ENCODE assay signal across 1 cellular context in genomic region chr9:16026886-16027285, GRCh38.
TF ChIP-seq lines count a peak whose summit lies in the region.

No MANE protein-coding gene starts in this region.

TF ChIP-seq in IMR-90, 13 proteins besides CTCF, POLR2A, EP300 and RAD21 (continued from another document):
- TF ChIP-seq RCOR1 (IDR thresholded peaks at IDR 0.05; ENCODE audit: insufficient replicate concordance, low read length) (no peak), SMC3 (IDR thresholded peaks at IDR 0.05; ENCODE audit: low read depth, low read length) (no peak), CHD1 (IDR thresholded peaks at IDR 0.05; ENCODE audit: low read depth, low read length) (no peak), ELK1 (IDR thresholded peaks at IDR 0.05; ENCODE audit: borderline replicate concordance, low read depth, low read length) (no peak)
TF ChIP-seq in IMR-90: peak in this region for 2.
